ENCODE assay signal across 8 cellular contexts in genomic region chr22:28019881-28020861, GRCh38.
DNase-seq lines count a peak whose midpoint lies in the region; ATAC-seq and TF ChIP-seq lines count a peak whose summit lies in the region.

No MANE protein-coding gene starts in this region.

- no peak for TF ChIP-seq POLR2A in vagina (IDR thresholded peaks at IDR 0.05)

- H3K27me3 Mint-ChIP-seq in activated naive CD8-positive, alpha-beta T cell treated with anti-CD3 and anti-CD28 coated beads, Interleukin-2, amount 50 U/mL, for 24 hours: no peaks in the 10 kb centered on the region

- H3K79me2 ChIP-seq in SU-DHL-6 (ENCODE audit: insufficient read depth, low read length): no peaks in the 10 kb centered on the region

- H3K27me3 ChIP-seq in SU-DHL-6 (ENCODE audit: low read length) (no peaks in the 10 kb centered on the region), psoas muscle (ENCODE audit: insufficient read depth in 3 of 3, low read length in 2 of 3) (no peaks in the 10 kb centered on the region), vagina (no peaks in the 10 kb centered on the region)

- H3K4me2 ChIP-seq in SU-DHL-6 (ENCODE audit: low read depth, low read length, poor library complexity, severe bottlenecking): no peak overlapping the region

- H3K9me3 ChIP-seq in SU-DHL-6 (ENCODE audit: insufficient read depth, low read length) (no peaks in the 10 kb centered on the region), psoas muscle (no peaks in the 10 kb centered on the region), vagina (no peaks in the 10 kb centered on the region)

- no peaks in the 10 kb centered on the region for H3K4me1 Mint-ChIP-seq in activated naive CD8-positive, alpha-beta T cell treated with anti-CD3 and anti-CD28 coated beads, Interleukin-2, amount 50 U/mL, for 24 hours

- H3K9me2 ChIP-seq in SU-DHL-6 (replicated peaks; ENCODE audit: insufficient read depth, low read length): no peaks in the 10 kb centered on the region

- H3K27ac ChIP-seq in SU-DHL-6 (ENCODE audit: low read depth, low read length): no peak overlapping the region
- H3K27ac ChIP-seq in psoas muscle: peak overlapping the region; percentile 91
- H3K27ac ChIP-seq in vagina: peak overlapping the region; percentile 12

- no peak overlapping the region for H2AFZ ChIP-seq in SU-DHL-6 (ENCODE audit: low read depth, low read length, severe bottlenecking)

- no peaks in the 10 kb centered on the region for H3F3A ChIP-seq in SU-DHL-6 (ENCODE audit: insufficient read depth)

- no peak overlapping the region for H3K27ac Mint-ChIP-seq in activated naive CD8-positive, alpha-beta T cell treated with anti-CD3 and anti-CD28 coated beads, Interleukin-2, amount 50 U/mL, for 24 hours

- intact Hi-C loops in left cardiac atrium (cut with DNase I): loop anchor here (2.0 to 10.0 kb wide), 3 partner anchors 575 to 815 kb away; no protein-coding TSS in a partner anchor
- intact Hi-C loops in psoas muscle (cut with DNase I): loop anchor here (2.0 to 10.0 kb wide), 4 partner anchors 95 to 575 kb away; no protein-coding TSS in a partner anchor
- intact Hi-C loops in vagina (cut with DNase I): loop anchor here (10.0 kb wide), 1 partner anchor 575 kb away; no protein-coding TSS in a partner anchor

- 39 to 44% (median 39%) methylated on average over 19 to 20 of the region's 20 CpGs for WGBS in psoas muscle, 3 donors

- H3K4me3 ChIP-seq in SU-DHL-6 (ENCODE audit: insufficient read depth, low read length, poor library complexity, severe bottlenecking) (no peak overlapping the region), psoas muscle (no peak overlapping the region), vagina (no peak overlapping the region)

- H3K36me3 ChIP-seq in SU-DHL-6 (ENCODE audit: low read length) (no peaks in the 10 kb centered on the region), psoas muscle (ENCODE audit: insufficient read depth in 1 of 2, low read depth in 1 of 2) (no peaks in the 10 kb centered on the region), vagina (no peaks in the 10 kb centered on the region)

- ATAC-seq in activated naive CD8-positive, alpha-beta T cell treated with anti-CD3 and anti-CD28 coated beads, Interleukin-2, amount 50 U/mL, for 24 hours: peak; percentile 70
- ATAC-seq in left cardiac atrium: peak; percentile 71
- ATAC-seq in psoas muscle: peak; percentile 71 to 82 (median 73)
- no peak for ATAC-seq in GM19452 (IDR thresholded peaks at IDR 0.05; ENCODE audit: unreplicated experiment)

- TF ChIP-seq CTCF in SU-DHL-6 (IDR thresholded peaks at IDR 0.05; ENCODE audit: insufficient read depth, low read length, poor library complexity, severe bottlenecking) (peak; percentile 87), psoas muscle (IDR thresholded peaks at IDR 0.05) (peak; percentile 97), vagina (IDR thresholded peaks at IDR 0.05) (peak; percentile 93 to 97 (median 94))

- H3K36me3 Mint-ChIP-seq in activated naive CD8-positive, alpha-beta T cell treated with anti-CD3 and anti-CD28 coated beads, Interleukin-2, amount 50 U/mL, for 24 hours (ENCODE audit: low read depth): no peaks in the 10 kb centered on the region

- no peak overlapping the region for H3K4me3 Mint-ChIP-seq in activated naive CD8-positive, alpha-beta T cell treated with anti-CD3 and anti-CD28 coated beads, Interleukin-2, amount 50 U/mL, for 24 hours

- no peak overlapping the region for H3K9ac ChIP-seq in SU-DHL-6 (ENCODE audit: low read length)

- H4K20me1 ChIP-seq in SU-DHL-6 (ENCODE audit: low read depth, low read length): no peaks in the 10 kb centered on the region

- no peaks in the 10 kb centered on the region for H3K9me3 Mint-ChIP-seq in activated naive CD8-positive, alpha-beta T cell treated with anti-CD3 and anti-CD28 coated beads, Interleukin-2, amount 50 U/mL, for 24 hours

- peak; percentile 43 for DNase-seq in GDM1 (lab: John Stamatoyannopoulos, UW)
- peak; percentile 87 for DNase-seq in HuH-7.5 (ENCODE audit: low spot score)
- DNase-seq in activated naive CD8-positive, alpha-beta T cell treated with anti-CD3 and anti-CD28 coated beads, Interleukin-2, amount 50 U/mL, for 24 hours: peak; percentile 77
- DNase-seq in left cardiac atrium: peak; percentile 79
- DNase-seq in psoas muscle: peak; percentile 82 to 90
- no peak for DNase-seq in vagina (ENCODE audit: extremely low spot score in 2 of 2)

- H3K4me1 ChIP-seq in psoas muscle (peaks cover 48% of the 10 kb centered on the region), vagina (peaks cover 33% of the 10 kb centered on the region)

Comparison
In these comparisons a context has a peak if more than half of its experiments do, and no peak if none do; other contexts are left out.
1. DNase-seq: peak in GDM1 (single experiment), HuH-7.5 (single experiment), activated naive CD8-positive, alpha-beta T cell treated with anti-CD3 and anti-CD28 coated beads, Interleukin-2, amount 50 U/mL, for 24 hours (single experiment), left cardiac atrium (single experiment) and psoas muscle (2 of 2); none in vagina (0 of 2).
2. Peak in every context shown above with its lines, with median percentiles within 50 percentile points of each other: CTCF ChIP-seq.